ENCODE assay signal across 32 cellular contexts in the genomic region with DNA sequence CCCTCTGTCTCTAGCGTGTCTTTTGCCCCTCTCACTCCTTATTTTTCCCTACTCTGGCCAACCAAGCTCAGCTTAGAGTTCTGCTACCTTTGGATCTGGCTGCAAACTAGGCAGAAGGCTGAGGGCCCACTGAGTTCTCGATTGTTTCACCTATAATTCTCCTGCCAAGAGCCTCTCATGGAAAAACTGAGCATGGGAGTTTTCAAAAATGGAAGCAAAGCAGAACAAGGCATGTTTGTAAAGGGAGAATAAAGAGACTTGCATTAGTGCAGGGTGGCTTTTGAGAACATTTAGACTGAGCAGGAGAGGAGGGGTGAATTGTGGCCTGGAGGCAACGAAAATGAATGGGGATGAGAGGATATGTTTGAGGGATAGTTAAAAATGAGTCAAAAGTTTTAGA. TPM values are rescaled to one million over a fixed set of nuclear protein-coding genes. Genes with fewer than 3 reads are reported as not detected.
"Had no signal": no experiment of that assay in that cellular context is flagged by ENCODE, and none has a peak within 500 bp of the region (broad histone marks: within the 10 kb centered on the region; RNA-seq: fewer than 3 reads in every experiment).

No MANE protein-coding gene starts in this region.

- ATAC-seq: naive thymus-derived CD8-positive, alpha-beta T cell; natural killer cell treated with Interleukin-12 subunit alpha and Interleukin-12 subunit beta and Interleukin-15 and Interleukin-18, amount 100 ng/mL, for 72 hours; pancreas; psoas muscle; right cardiac atrium; right lobe of liver; stimulated activated effector memory CD8-positive, alpha-beta T cell treated with anti-CD3 and anti-CD28 coated beads, Interleukin-12 subunit alpha, Interleukin-12 subunit beta, amount 100 ng/mL, for 72 hours; stimulated activated naive B cell treated with anti-CD40 and anti-IgM and Interleukin-4, amounts not matched to agents 10 μg/mL and 1 μg/mL and 100 μg/mL, for 72 hours had no signal

- H3K9me3 ChIP-seq: neutrophil, pancreas, psoas muscle, right lobe of liver, sigmoid colon, stomach, thoracic aorta, thyroid gland, tibial nerve, upper lobe of left lung, vagina had no signal

- H3K4me1 ChIP-seq: pancreas, psoas muscle, right lobe of liver, sigmoid colon, stomach, thyroid gland, tibial nerve, upper lobe of left lung, vagina had no signal

- H3K27ac ChIP-seq: neutrophil, pancreas, psoas muscle, right lobe of liver, sigmoid colon, stomach, thoracic aorta, thyroid gland, tibial nerve, upper lobe of left lung, vagina had no signal

- H3K4me3 ChIP-seq: pancreas, psoas muscle, right lobe of liver, sigmoid colon, stomach, thoracic aorta, thyroid gland, tibial nerve, upper lobe of left lung, vagina had no signal

- H3K36me3 ChIP-seq: neutrophil, pancreas, right lobe of liver, sigmoid colon, stomach, thoracic aorta, thyroid gland, tibial nerve, upper lobe of left lung, vagina had no signal

- H3K27me3 ChIP-seq: neutrophil, pancreas, right lobe of liver, sigmoid colon, stomach, thyroid gland, tibial nerve, upper lobe of left lung, vagina had no signal

- DNase-seq: naive thymus-derived CD8-positive, alpha-beta T cell; nephron progenitor cell; nucleus accumbens; pancreas; psoas muscle; right cardiac atrium; right lobe of liver; sigmoid colon; small intestine; stimulated activated CD4-positive, alpha-beta T cell treated with anti-CD3 and anti-CD28 coated beads, Interleukin-15, amount 100 ng/mL, for 24 hours; stimulated activated CD4-positive, alpha-beta T cell treated with anti-CD3 and anti-CD28 coated beads, Interleukin-2, amount 100 ng/mL, for 24 hours; stimulated activated CD4-positive, alpha-beta T cell treated with anti-CD3 and anti-CD28 coated beads, Interleukin-2, amount 100 ng/mL, for 48 hours; stimulated activated CD4-positive, alpha-beta T cell treated with anti-CD3 and anti-CD28 coated beads, Interleukin-4, amount 100 ng/mL, for 24 hours; stimulated activated naive B cell treated with anti-CD40 and anti-IgM and Interleukin-4, amounts not matched to agents 10 μg/mL and 1 μg/mL and 100 μg/mL, for 72 hours; stimulated activated naive CD4-positive, alpha-beta T cell treated with Interleukin-2 at 50 U/mL for 16 hours; stomach; thyroid gland; trophoblast cell; upper lobe of left lung had no signal

RNA-seq across cellular contexts. Expression of gene FSHR, which starts 45.9 kb away (rescaled TPM):
- total RNA-seq: naive thymus-derived CD8-positive, alpha-beta T cell; natural killer cell treated with Interleukin-12 subunit alpha and Interleukin-12 subunit beta and Interleukin-15 and Interleukin-18, amount 100 ng/mL, for 72 hours; neural crest cell; omental fat pad; osteocyte; pancreas; posterior vena cava; psoas muscle; sigmoid colon; stomach; subcutaneous adipose tissue; temporal lobe; thoracic aorta; tibial nerve; upper lobe of left lung; ureter; vagina had no signal
